ENCODE assay signal across 24 cellular contexts in the genomic region with DNA sequence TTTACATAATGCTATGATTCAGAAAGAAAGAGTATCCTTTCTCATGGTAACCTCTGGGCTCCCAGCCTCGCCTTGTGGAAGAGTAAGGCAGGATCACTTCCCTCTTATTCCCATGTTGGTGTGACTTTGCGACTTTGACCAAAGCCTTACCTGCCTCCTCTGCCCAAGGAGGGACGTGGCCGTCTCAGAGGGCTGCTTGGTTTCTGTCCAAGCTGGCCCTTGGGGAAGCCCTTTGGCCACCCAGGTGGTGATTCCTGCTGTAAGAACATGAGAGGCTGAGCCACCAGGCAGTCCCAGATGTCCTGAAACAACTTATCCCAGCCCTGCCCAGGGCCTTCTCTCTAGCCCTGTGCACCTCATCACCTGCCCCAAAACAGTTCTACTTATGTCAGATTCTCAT. TPM values are rescaled to one million over a fixed set of nuclear protein-coding genes. Genes with fewer than 3 reads are reported as not detected.
DNase-seq lines count a peak whose midpoint lies in the region; ATAC-seq and TF ChIP-seq lines count a peak whose summit lies in the region.
"Had no signal": no experiment of that assay in that cellular context is flagged by ENCODE, and none has a peak within 500 bp of the region (broad histone marks: within the 10 kb centered on the region; RNA-seq: fewer than 3 reads in every experiment).

No MANE protein-coding gene starts in this region.

- H3K4me3 ChIP-seq in mesenchymal stem cell (ENCODE audit: insufficient read depth in 1 of 2, low read depth in 1 of 2, low read length in 2 of 2) = no peak overlapping the region
- H3K4me3 ChIP-seq: BLaER1, K562, MG63 had no signal

- TF ChIP-seq CTCF in H9 (conservative IDR thresholded peaks at IDR 0.05) (no peak), VCaP (conservative IDR thresholded peaks at IDR 0.05) (no peak)

- no peaks in the 10 kb centered on the region for H3K79me2 ChIP-seq in H9 (ENCODE audit: insufficient read depth, low read length)

- peaks cover 14 to 20% of the 10 kb centered on the region in 2 experiments for H3K4me1 Mint-ChIP-seq in H9
- H3K4me1 Mint-ChIP-seq: CD4-positive, alpha-beta memory T cell; T-helper 17 cell had no signal

- no peak overlapping the region for H3K56ac ChIP-seq in H9 (ENCODE audit: insufficient read length, low read depth, low read length)

- no peak overlapping the region for H3K9ac ChIP-seq in H9 (ENCODE audit: extremely low read depth, insufficient read length, low read length)
- no peak overlapping the region for H3K9ac ChIP-seq in mesenchymal stem cell (ENCODE audit: low read length)
- H3K9ac ChIP-seq: BLaER1 had no signal

- H3K27ac Mint-ChIP-seq in H9 = peak overlapping the region in 2 of 3 experiments; percentile 59 to 80; a peak in 2 of 7 replicates
- H3K27ac Mint-ChIP-seq: CD4-positive, alpha-beta memory T cell; T-helper 17 cell had no signal

- H2BK120ac ChIP-seq in H9 (ENCODE audit: low read depth, low read length, poor library complexity, severe bottlenecking) (no peak overlapping the region), mesenchymal stem cell (ENCODE audit: low read depth, low read length) (no peak overlapping the region)

- DNase-seq in H9 = no peak
- no peak for DNase-seq in mesenchymal stem cell
- DNase-seq in NCI-H1930 (lab: John Stamatoyannopoulos, UW) = no peak
- no peak for DNase-seq in SIG-M5 (lab: John Stamatoyannopoulos, UW)
- DNase-seq in NCI-H82 (lab: John Stamatoyannopoulos, UW) = no peak
- DNase-seq: CD4-positive, alpha-beta memory T cell; DMS153; GDM1; MG63; NCI-H1092; NCI-H1436; NCI-H187 treated with DMSO at 0.1 percent for 48 hours; NCI-H510A treated with DMSO at 0.1 percent for 48 hours; NCI-H748 treated with DMSO at 0.1 percent for 48 hours; NK-92 treated with Interleukin-12 subunit alpha and Interleukin-12 subunit beta, amount 100 ng/mL, for 24 hours; SW 1271; T-helper 17 cell had no signal

- no peak overlapping the region for H3K4me3 Mint-ChIP-seq in H9
- H3K4me3 Mint-ChIP-seq: CD4-positive, alpha-beta memory T cell; T-helper 17 cell had no signal

- no CpG with 5 or more reads among the region's 4 CpGs for WGBS in H9 (ENCODE audit: extremely low coverage, insufficient read length, low lambda C conversion rate)
- whole genome bisulfite sequencing in mesenchymal stem cell = 84% methylated on average over 4 of the region's 4 CpGs

- peaks cover 0 to 7% of the 10 kb centered on the region in 2 experiments; a peak in 1 of 5 replicates for H3K9me3 Mint-ChIP-seq in H9

- H3K27me3 Mint-ChIP-seq in H9 (ENCODE audit: low read depth) = no peaks in the 10 kb centered on the region

- no peaks in the 10 kb centered on the region for H4K20me1 ChIP-seq in H9 (ENCODE audit: control insufficient read depth, insufficient read depth, insufficient read length)
- H4K20me1 ChIP-seq: BLaER1 had no signal

- no peak overlapping the region for H2BK20ac ChIP-seq in H9 (ENCODE audit: low read depth, low read length, poor library complexity, severe bottlenecking)

- no peak overlapping the region for H2AFZ ChIP-seq in H9 (ENCODE audit: low read length)
- H2AFZ ChIP-seq in mesenchymal stem cell (ENCODE audit: low read depth, low read length) = no peak overlapping the region

- no peak overlapping the region for H3T11ph ChIP-seq in H9 (ENCODE audit: low read length)

- H3K23ac ChIP-seq in H9 (ENCODE audit: insufficient read length, low read depth, low read length) (no peak overlapping the region), mesenchymal stem cell (ENCODE audit: low read length in 2 of 2) (no peak overlapping the region)

- H4K5ac ChIP-seq in H9 (ENCODE audit: insufficient read length, low read depth, low read length) = no peak overlapping the region

- H4K91ac ChIP-seq in H9 (ENCODE audit: insufficient read length, low read depth, low read length) (no peak overlapping the region), mesenchymal stem cell (ENCODE audit: low read length) (peak overlapping the region; percentile 11)

- H3K36me3 Mint-ChIP-seq in H9 (ENCODE audit: insufficient read depth in 1 of 3, low read depth in 3 of 3) = peaks cover 0 to 4% (median 1%) of the 10 kb centered on the region in 3 experiments; a peak in 3 of 7 replicates
- H3K36me3 Mint-ChIP-seq: CD4-positive, alpha-beta memory T cell had no signal

- no peak overlapping the region for H2AK5ac ChIP-seq in H9 (ENCODE audit: insufficient read length, low read length)
- H2AK5ac ChIP-seq in mesenchymal stem cell (ENCODE audit: low read length, severe bottlenecking) = peak overlapping the region; percentile 11

- H3K27me3 ChIP-seq in H9 (ENCODE audit: insufficient read depth, low read length) (no peaks in the 10 kb centered on the region), mesenchymal stem cell (ENCODE audit: control insufficient read depth in 1 of 2, insufficient read depth in 1 of 2, low read length in 2 of 2) (peaks cover 0 to 3% of the 10 kb centered on the region in 2 experiments)
- H3K27me3 ChIP-seq: BLaER1, MG63 had no signal

- H2BK12ac ChIP-seq in H9 (ENCODE audit: insufficient read length, low read depth, low read length) (no peak overlapping the region), mesenchymal stem cell (ENCODE audit: low read length in 2 of 2) (peak overlapping the region; percentile 23 to 38)

- H3K18ac ChIP-seq in H9 (ENCODE audit: insufficient read length, low read depth, low read length) (no peak overlapping the region), mesenchymal stem cell (ENCODE audit: low read depth in 1 of 2, low read length in 2 of 2) (peak overlapping the region in 1 of 2 experiments; percentile 64)

- H3K9me3 ChIP-seq in H9 (ENCODE audit: control insufficient read depth, low read depth, low read length) = no peaks in the 10 kb centered on the region
- H3K9me3 ChIP-seq in mesenchymal stem cell (ENCODE audit: control insufficient read depth, low read length) = no peaks in the 10 kb centered on the region

- H2BK15ac ChIP-seq in H9 (ENCODE audit: low read depth, low read length) (no peak overlapping the region), mesenchymal stem cell (ENCODE audit: low read depth, poor library complexity, severe bottlenecking) (no peak overlapping the region)

- H3K79me1 ChIP-seq in H9 (ENCODE audit: insufficient read depth, low read depth, low read length, poor library complexity, severe bottlenecking) (no peaks in the 10 kb centered on the region), mesenchymal stem cell (replicated peaks; ENCODE audit: low read length, poor library complexity, severe bottlenecking) (no peaks in the 10 kb centered on the region)

- H2BK5ac ChIP-seq in H9 (ENCODE audit: insufficient read length, low read length) (no peak overlapping the region), mesenchymal stem cell (ENCODE audit: low read depth, low read length, poor library complexity, severe bottlenecking) (no peak overlapping the region)

- H3K14ac ChIP-seq in H9 (ENCODE audit: insufficient read depth, low read length) (no peak overlapping the region), mesenchymal stem cell (ENCODE audit: low read length in 2 of 2) (peak overlapping the region in 1 of 2 experiments; percentile 1)

- H3K27ac ChIP-seq in H9 (ENCODE audit: insufficient read length, low read depth, low read length) (no peak overlapping the region), VCaP (peak overlapping the region; percentile 92), mesenchymal stem cell (ENCODE audit: low read length, poor library complexity, severe bottlenecking) (no peak overlapping the region)
- H3K27ac ChIP-seq: BLaER1 had no signal

- H3K23me2 ChIP-seq in H9 (ENCODE audit: insufficient read length, low read depth, low read length, poor library complexity, severe bottlenecking) = no peaks in the 10 kb centered on the region

- ATAC-seq in HG03457 (IDR thresholded peaks at IDR 0.05; ENCODE audit: unreplicated experiment) = no peak
- ATAC-seq: K562, Panc1, T-helper 17 cell had no signal

- no peaks in the 10 kb centered on the region for H3K4me1 ChIP-seq in H9 (ENCODE audit: insufficient read depth, low read length)
- H3K4me1 ChIP-seq in mesenchymal stem cell (ENCODE audit: control insufficient read depth, insufficient read depth, low read depth, low read length) = peaks cover 3% of the 10 kb centered on the region
- H3K4me1 ChIP-seq: BLaER1 had no signal

- H3K4me2 ChIP-seq in H9 (ENCODE audit: insufficient read depth, insufficient read length, low read length) (no peak overlapping the region), mesenchymal stem cell (ENCODE audit: low read length, poor library complexity, severe bottlenecking) (no peak overlapping the region)
- H3K4me2 ChIP-seq: BLaER1 had no signal

- no peaks in the 10 kb centered on the region for H3K36me3 ChIP-seq in mesenchymal stem cell (ENCODE audit: control insufficient read depth in 1 of 2, insufficient read depth in 2 of 2, low read depth in 1 of 2, low read length in 2 of 2)
- H3K36me3 ChIP-seq: BLaER1, MG63 had no signal

- H3K4ac ChIP-seq in H9 (ENCODE audit: low read depth, low read length) = no peak overlapping the region
- H3K4ac ChIP-seq in mesenchymal stem cell (ENCODE audit: low read depth in 1 of 2, low read length in 2 of 2) = peak overlapping the region in 1 of 2 experiments; percentile 57

- no peak overlapping the region for H4K8ac ChIP-seq in H9 (replicated peaks; ENCODE audit: insufficient read length, low read depth, low read length)
- H4K8ac ChIP-seq in mesenchymal stem cell (ENCODE audit: low read length) = peak overlapping the region; percentile 19

RNA-seq across cellular contexts. Expression of a gene that starts 6.0 kb away (rescaled TPM):
- not detected in 2 replicates for total RNA-seq in H9 (2021)
- polyA plus RNA-seq in mesenchymal stem cell (2013, experiment 1 of 2) = not detected
- not detected for polyA plus RNA-seq in mesenchymal stem cell (2013, experiment 2 of 2)
- total RNA-seq: CD4-positive, alpha-beta memory T cell; K562; LHCN-M2; T-helper 17 cell had no signal
- polyA plus RNA-seq: CD4-positive, alpha-beta memory T cell; K562 had no signal

RNA-seq across cellular contexts. Expression of a gene that starts 14.0 kb away (rescaled TPM):
- total RNA-seq in H9 (2021) = not detected in 2 replicates
- not detected for polyA plus RNA-seq in mesenchymal stem cell (2013, experiment 1 of 2)
- polyA plus RNA-seq in mesenchymal stem cell (2013, experiment 2 of 2) = not detected
- total RNA-seq: CD4-positive, alpha-beta memory T cell; H4; K562; LHCN-M2; T-helper 17 cell had no signal
- polyA plus RNA-seq: CD4-positive, alpha-beta memory T cell; K562 had no signal

RNA-seq across cellular contexts. Expression of a gene that starts 17.0 kb away (rescaled TPM):
- total RNA-seq in H9 (2021) = not detected in 2 replicates
- polyA plus RNA-seq in mesenchymal stem cell (2013, experiment 1 of 2) = 0.01 TPM
- polyA plus RNA-seq in mesenchymal stem cell (2013, experiment 2 of 2) = not detected
- total RNA-seq: CD4-positive, alpha-beta memory T cell; H4; K562; LHCN-M2; T-helper 17 cell had no signal
- polyA plus RNA-seq: CD4-positive, alpha-beta memory T cell; K562 had no signal

RNA-seq across cellular contexts. Expression of a gene that starts 19.8 kb away (rescaled TPM):
- total RNA-seq in H9 (2021) = not detected in 2 replicates
- not detected for polyA plus RNA-seq in mesenchymal stem cell (2013, experiment 1 of 2)
- polyA plus RNA-seq in mesenchymal stem cell (2013, experiment 2 of 2) = not detected
- total RNA-seq: CD4-positive, alpha-beta memory T cell; K562; LHCN-M2; T-helper 17 cell had no signal
- polyA plus RNA-seq: CD4-positive, alpha-beta memory T cell; K562 had no signal

RNA-seq across cellular contexts. Expression of a gene that starts 27.0 kb away (rescaled TPM):
- total RNA-seq in H9 (2021) = not detected in 2 replicates
- polyA plus RNA-seq in mesenchymal stem cell (2013, experiment 1 of 2) = not detected
- not detected for polyA plus RNA-seq in mesenchymal stem cell (2013, experiment 2 of 2)
- total RNA-seq: CD4-positive, alpha-beta memory T cell; LHCN-M2; T-helper 17 cell had no signal
- polyA plus RNA-seq: CD4-positive, alpha-beta memory T cell; K562 had no signal
